ENCODE assay signal across 10 cellular contexts in the genomic region with DNA sequence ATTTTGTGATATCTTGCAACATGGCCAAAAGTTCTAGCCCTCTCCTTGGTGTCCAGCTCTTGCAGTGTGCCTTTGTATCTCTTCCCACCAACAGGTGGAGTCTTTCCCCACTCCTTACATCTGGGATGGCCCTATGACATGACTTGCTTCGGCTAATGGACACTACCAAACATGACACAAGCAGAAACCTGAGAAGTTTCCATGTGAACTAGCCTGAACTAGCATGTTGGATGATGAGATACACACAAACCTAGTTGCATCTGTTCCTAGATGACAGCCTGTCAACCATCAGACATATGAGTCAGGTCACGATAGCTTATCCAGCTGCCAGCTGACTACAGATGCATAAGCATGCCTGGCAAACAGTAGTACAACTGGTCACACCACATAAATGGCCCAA.
A peak's percentile ranks its signal among the peaks of the same experiment; 100 is the strongest.
DNase-seq lines count a peak whose midpoint lies in the region; ATAC-seq and TF ChIP-seq lines count a peak whose summit lies in the region.
"Had no signal": no experiment of that assay in that cellular context is flagged by ENCODE, and none has a peak within 500 bp of the region (broad histone marks: within the 10 kb centered on the region; RNA-seq: fewer than 3 reads in every experiment).

No MANE protein-coding gene starts in this region.

- H3K27me3 Mint-ChIP-seq in T-helper 17 cell: no peaks in the 10 kb centered on the region

- CTCF ChIA-PET in mammary epithelial cell (lab: Charles Lee; ENCODE audit: low non-redundant PET): no interaction called here

- no TSS peak for BruUV-seq in mammary epithelial cell (replicated peaks; lab: Mats Ljungman, UMichigan)

- no peak overlapping the region for H2AFZ ChIP-seq in mammary epithelial cell (ENCODE audit: low read depth, low read length)

- 66% methylated on average over 2 of the region's 2 CpGs for WGBS in mammary epithelial cell (ENCODE audit: low coverage, missing lambda C conversion rate)

- intact Hi-C loops in mammary epithelial cell (cut with micrococcal nuclease): loop anchor here (1.0 to 2.0 kb wide), 3 partner anchors 145 to 379 kb away; no protein-coding TSS in a partner anchor

- H3K36me3 ChIP-seq in mammary epithelial cell (ENCODE audit: insufficient read depth, low read length): no peaks in the 10 kb centered on the region
- H3K36me3 ChIP-seq: adrenal gland had no signal

- ATAC-seq in GM19035 (IDR thresholded peaks at IDR 0.05; ENCODE audit: unreplicated experiment): no peak
- ATAC-seq in HG03342 (IDR thresholded peaks at IDR 0.05; ENCODE audit: unreplicated experiment): no peak
- ATAC-seq in T-helper 17 cell: no peak

- H3K27me3 ChIP-seq in mammary epithelial cell (ENCODE audit: insufficient read depth, low read length): no peaks in the 10 kb centered on the region
- H3K27me3 ChIP-seq: adrenal gland had no signal

- no peaks in the 10 kb centered on the region for H3K4me1 Mint-ChIP-seq in T-helper 17 cell

- H3K79me2 ChIP-seq in mammary epithelial cell (ENCODE audit: insufficient read depth, low read length): no peaks in the 10 kb centered on the region

- H3K4me2 ChIP-seq in mammary epithelial cell (ENCODE audit: insufficient read depth, low read depth, low read length): no peak overlapping the region

- peak; percentile 38; the same call in 1 of the 2 replicates for TF ChIP-seq RAD21 in Ishikawa (IDR thresholded peaks at IDR 0.05; ENCODE audit: low read depth)

- H3K9me3 ChIP-seq in mammary epithelial cell (replicated peaks; ENCODE audit: insufficient read depth, low read length) (no peaks in the 10 kb centered on the region), T-helper 17 cell (ENCODE audit: control insufficient read depth, low read length, poor library complexity, severe bottlenecking) (no peaks in the 10 kb centered on the region)
- H3K9me3 ChIP-seq: adrenal gland had no signal

- no peak for TF ChIP-seq EP300 in Ishikawa (IDR thresholded peaks at IDR 0.05; ENCODE audit: borderline replicate concordance)

- no peak overlapping the region for H3K4me3 Mint-ChIP-seq in T-helper 17 cell

- H3K9ac ChIP-seq in mammary epithelial cell (ENCODE audit: insufficient read depth, low read length): no peak overlapping the region

- no peak overlapping the region for H3K4me3 ChIP-seq in mammary epithelial cell (replicated peaks in 1 of 3; ENCODE audit: insufficient read depth in 1 of 3, low read depth in 2 of 3, low read length in 3 of 3)
- H3K4me3 ChIP-seq: adrenal gland had no signal

- no peaks in the 10 kb centered on the region for H3K36me3 Mint-ChIP-seq in T-helper 17 cell (ENCODE audit: low read depth)

- no peak overlapping the region for H3K27ac Mint-ChIP-seq in T-helper 17 cell

- DNase-seq in DMS53 treated with DMSO at 0.1 percent for 48 hours (lab: John Stamatoyannopoulos, UW; ENCODE audit: unreplicated experiment): peak; percentile 20
- DNase-seq in mammary epithelial cell: peak; percentile 42
- peak; percentile 12 for DNase-seq in midbrain (lab: John Stamatoyannopoulos, UW)
- no peak for DNase-seq in stimulated activated CD4-positive, alpha-beta T cell treated with anti-CD3 and anti-CD28 coated beads, Interleukin-12 subunit alpha, Interleukin-12 subunit beta, amount 100 ng/mL, for 4 hours
- DNase-seq in T-helper 17 cell: no peak
- DNase-seq: activated CD4-positive, CD25-positive, alpha-beta regulatory T cell; adrenal gland had no signal

- no peaks in the 10 kb centered on the region for H3K4me1 ChIP-seq in mammary epithelial cell (ENCODE audit: insufficient read depth, low read length)
- H3K4me1 ChIP-seq: adrenal gland had no signal

- no peaks in the 10 kb centered on the region for H4K20me1 ChIP-seq in mammary epithelial cell (ENCODE audit: insufficient read depth, low read length)

- in situ Hi-C loops in mammary epithelial cell (cut with MboI; ENCODE audit: low sequenced_read_pairs in 2 of 2): no loop called here

- peak; percentile 71 to 72 for TF ChIP-seq CTCF in mammary epithelial cell (conservative IDR thresholded peaks at IDR 0.05 in 1 of 2, IDR thresholded peaks at IDR 0.05 in 1 of 2; ENCODE audit: extremely low read depth in 1 of 2, insufficient read depth in 1 of 2, low read depth in 1 of 2, low read length in 2 of 2)

- dilution Hi-C loops in mammary epithelial cell (cut with HindIII; ENCODE audit: low sequenced_read_pairs): no loop called here

- H3K27ac ChIP-seq in mammary epithelial cell (ENCODE audit: insufficient read depth, low read depth, low read length): no peak overlapping the region
- H3K27ac ChIP-seq: adrenal gland had no signal

TF ChIP-seq in Ishikawa, 13 proteins besides CTCF, POLR2A, EP300 and RAD21:
- TF ChIP-seq TCF12 (IDR thresholded peaks at IDR 0.05; ENCODE audit: low read depth) (no peak), CREB1 (IDR thresholded peaks at IDR 0.05; ENCODE audit: low read depth) (no peak)

Comparison
In these comparisons a context has a peak if more than half of its experiments do, and no peak if none do; other contexts are left out.
1. DNase-seq: peak in DMS53 treated with DMSO at 0.1 percent for 48 hours (single experiment), mammary epithelial cell (single experiment) and midbrain (single experiment); none in stimulated activated CD4-positive, alpha-beta T cell treated with anti-CD3 and anti-CD28 coated beads, Interleukin-12 subunit alpha, Interleukin-12 subunit beta, amount 100 ng/mL, for 4 hours (single experiment) and T-helper 17 cell (0 of 3).